In the genomic region with DNA sequence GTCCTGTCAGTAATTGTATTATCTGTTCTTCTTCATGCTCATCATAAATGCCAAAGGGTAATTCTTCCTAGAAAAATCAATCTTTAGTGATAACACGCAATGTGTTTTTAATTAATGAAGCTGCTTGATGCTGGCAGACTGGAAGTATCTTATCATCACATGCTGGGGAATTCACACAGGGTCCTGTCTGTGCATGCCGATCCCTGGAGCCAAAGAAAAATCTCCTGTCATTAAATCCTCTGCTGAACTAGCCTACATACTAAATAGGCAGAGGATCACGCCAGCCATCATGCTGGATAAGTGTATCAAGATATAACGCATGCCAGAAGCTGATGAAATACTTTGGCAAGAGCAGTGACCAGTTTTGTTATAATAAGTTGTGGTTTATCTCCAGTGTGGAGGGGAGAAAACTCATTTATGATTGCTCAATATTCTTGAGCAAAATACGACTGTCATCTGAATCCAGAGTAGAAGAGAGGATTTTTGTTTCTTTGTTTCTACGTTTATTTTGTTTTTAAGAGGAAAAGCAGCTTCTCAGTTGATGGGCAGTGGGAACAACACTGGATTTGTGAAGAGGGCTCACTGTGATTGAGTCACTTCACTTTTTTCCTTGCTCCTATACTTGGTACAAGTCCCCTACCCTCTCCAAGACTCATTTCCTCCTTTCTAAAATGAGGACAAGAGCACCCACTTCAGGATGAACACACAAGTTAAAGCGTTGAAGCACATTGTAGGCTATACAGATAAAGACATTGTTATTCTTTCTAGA, we compare ENCODE assay signal across 8 cellular contexts.
A peak's percentile ranks its signal among the peaks of the same experiment; 100 is the strongest.
DNase-seq lines count a peak whose midpoint lies in the region; TF ChIP-seq lines count a peak whose summit lies in the region.

No MANE protein-coding gene starts in this region.

- peaks cover 0 to 21% of the 10 kb centered on the region in 2 donors for H3K4me1 ChIP-seq in right atrium auricular region
- H3K4me1 ChIP-seq in tibial artery: peaks cover 0 to 22% (median 10%) of the 10 kb centered on the region in 4 donors

- H3K4me3 ChIP-seq in WI38 (ENCODE audit: low read depth, low read length) (no peak overlapping the region), right atrium auricular region (no peak overlapping the region), tibial artery (no peak overlapping the region)

- H3K36me3 ChIP-seq in right atrium auricular region (no peaks in the 10 kb centered on the region), tibial artery (no peaks in the 10 kb centered on the region)

- TF ChIP-seq CTCF in WI38 (IDR thresholded peaks at IDR 0.05; ENCODE audit: low read depth, low read length) (peak; percentile 15; the same call in 1 of the 2 replicates), right atrium auricular region (IDR thresholded peaks at IDR 0.05) (peak in 1 of 2 donors; percentile 46), tibial artery (IDR thresholded peaks at IDR 0.05) (no peak)

- DNase-seq in NCI-H1105 (lab: John Stamatoyannopoulos, UW): peak; percentile 20
- no peak for DNase-seq in NCI-H1105 treated with DMSO at 0.1 percent for 48 hours (lab: John Stamatoyannopoulos, UW)
- peak; percentile 69 for DNase-seq in right atrium auricular region (ENCODE audit: low spot score)
- DNase-seq in tibial artery: peak in 1 of 2 donors; percentile 73
- no peak for DNase-seq in SHP77 treated with DMSO at 0.1 percent for 48 hours (lab: John Stamatoyannopoulos, UW)
- DNase-seq in substantia nigra (lab: John Stamatoyannopoulos, UW): no peak
- no peak for DNase-seq in activated CD4-positive, alpha-beta T cell treated with anti-CD3 and anti-CD28 coated beads for 48 hours

- intact Hi-C loops in tibial artery (cut with DNase I; ENCODE audit: low total_unique reads): no loop called here

- H3K9me3 ChIP-seq in right atrium auricular region: no peaks in the 10 kb centered on the region
- H3K9me3 ChIP-seq in tibial artery: no peaks in the 10 kb centered on the region

- H3K27ac ChIP-seq in right atrium auricular region (peak overlapping the region; percentile 32 to 60), tibial artery (peak overlapping the region; percentile 21 to 42), substantia nigra (ENCODE audit: low read depth, low read length, poor library complexity, severe bottlenecking) (no peak overlapping the region)

- no peaks in the 10 kb centered on the region for H3K27me3 ChIP-seq in right atrium auricular region
- no peaks in the 10 kb centered on the region for H3K27me3 ChIP-seq in tibial artery

Comparison
In these comparisons a context has a peak if more than half of its experiments do, and no peak if none do; other contexts are left out.
1. DNase-seq: peak in NCI-H1105 (single experiment) and right atrium auricular region (single experiment); none in NCI-H1105 treated with DMSO at 0.1 percent for 48 hours (single experiment), SHP77 treated with DMSO at 0.1 percent for 48 hours (single experiment), substantia nigra (0 of 49) and activated CD4-positive, alpha-beta T cell treated with anti-CD3 and anti-CD28 coated beads for 48 hours (single experiment).